In the genomic region with DNA sequence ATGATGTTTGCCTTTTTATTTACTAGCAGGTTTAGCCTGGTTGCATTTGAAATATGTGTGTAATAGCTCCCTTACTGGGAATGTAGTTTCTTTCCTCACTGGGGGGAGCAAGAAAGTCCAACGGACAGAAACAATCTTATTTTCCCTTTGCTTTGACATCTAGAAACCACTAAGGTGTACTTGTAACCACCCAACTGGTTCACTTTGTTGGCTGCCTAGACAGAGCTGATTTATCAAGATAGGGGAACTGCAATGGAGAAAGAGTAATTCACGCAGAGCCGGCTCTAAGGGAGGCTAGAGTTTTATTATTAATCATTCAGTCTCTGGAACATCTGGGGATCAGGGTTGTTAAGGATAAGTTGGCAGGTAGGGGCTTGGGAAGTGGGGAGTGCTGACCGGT, we compare ENCODE assay signal across 1 cellular context.
TF ChIP-seq lines count a peak whose summit lies in the region.

No MANE protein-coding gene starts in this region.

TF ChIP-seq in WTC11, 78 proteins besides CTCF, POLR2A, EP300 and RAD21:
- TF ChIP-seq NR2C2 (CRISPR knock-in tag; IDR thresholded peaks at IDR 0.05) (no peak), ZNF416 (CRISPR knock-in tag; IDR thresholded peaks at IDR 0.05) (no peak), EMX1 (CRISPR knock-in tag; IDR thresholded peaks at IDR 0.05) (no peak), HMGA2 (CRISPR knock-in tag; IDR thresholded peaks at IDR 0.05) (no peak)
- TF ChIP-seq, protein P1, sequence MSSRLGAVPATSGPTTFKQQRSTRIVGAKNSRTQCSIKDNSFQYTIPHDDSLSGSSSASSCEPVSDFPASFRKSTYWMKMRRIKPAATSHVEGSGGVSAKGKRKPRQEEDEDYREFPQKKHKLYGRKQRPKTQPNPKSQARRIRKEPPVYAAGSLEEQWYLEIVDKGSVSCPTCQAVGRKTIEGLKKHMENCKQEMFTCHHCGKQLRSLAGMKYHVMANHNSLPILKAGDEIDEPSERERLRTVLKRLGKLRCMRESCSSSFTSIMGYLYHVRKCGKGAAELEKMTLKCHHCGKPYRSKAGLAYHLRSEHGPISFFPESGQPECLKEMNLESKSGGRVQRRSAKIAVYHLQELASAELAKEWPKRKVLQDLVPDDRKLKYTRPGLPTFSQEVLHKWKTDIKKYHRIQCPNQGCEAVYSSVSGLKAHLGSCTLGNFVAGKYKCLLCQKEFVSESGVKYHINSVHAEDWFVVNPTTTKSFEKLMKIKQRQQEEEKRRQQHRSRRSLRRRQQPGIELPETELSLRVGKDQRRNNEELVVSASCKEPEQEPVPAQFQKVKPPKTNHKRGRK (CRISPR knock-in tag; IDR thresholded peaks at IDR 0.05; ENCODE audit: borderline replicate concordance), result no peak
